Comparison of ENCODE assay signal across 8 cellular contexts in genomic region chr2:238370482-238371372, GRCh38. TPM values are rescaled to one million over a fixed set of nuclear protein-coding genes. Genes with fewer than 3 reads are reported as not detected.
DNase-seq lines count a peak whose midpoint lies in the region; ATAC-seq, FAIRE-seq and TF ChIP-seq lines count a peak whose summit lies in the region.

No MANE protein-coding gene starts in this region.

- H3K9me3 ChIP-seq in neural progenitor cell (ENCODE audit: low read depth) (no peaks in the 10 kb centered on the region), transverse colon (no peaks in the 10 kb centered on the region)

- no peak overlapping the region for H3K27ac Mint-ChIP-seq in activated CD8-positive, alpha-beta T cell treated with anti-CD3 and anti-CD28 coated beads for 36 hours
- H3K27ac Mint-ChIP-seq in neural progenitor cell, result no peak overlapping the region

- H3K79me2 ChIP-seq in neural progenitor cell (ENCODE audit: low read depth), result no peaks in the 10 kb centered on the region

- peak; percentile 85 for DNase-seq in AG08395 (ENCODE audit: low spot score)
- DNase-seq in GM12892 (ENCODE audit: insufficient read length), result no peak
- peak; percentile 25 for DNase-seq in NCI-H446 treated with DMSO at 0.1 percent for 48 hours (lab: John Stamatoyannopoulos, UW)
- DNase-seq in activated CD8-positive, alpha-beta T cell treated with anti-CD3 and anti-CD28 coated beads for 36 hours, result peak; percentile 76
- peak; percentile 77 to 86 for DNase-seq in erythroblast (lab: John Stamatoyannopoulos, UW)
- peak; percentile 76 for DNase-seq in neural progenitor cell (ENCODE audit: low spot score)
- DNase-seq in transverse colon, result peak; percentile 67

- TF ChIP-seq POLR2A in GM12892 (IDR thresholded peaks at IDR 0.05; ENCODE audit: low read depth, low read length), result no peak
- no peak for TF ChIP-seq POLR2A in erythroblast (IDR thresholded peaks at IDR 0.05; ENCODE audit: low read length)
- no peak for TF ChIP-seq POLR2A in transverse colon (IDR thresholded peaks at IDR 0.05)

- H3K36me3 Mint-ChIP-seq in activated CD8-positive, alpha-beta T cell treated with anti-CD3 and anti-CD28 coated beads for 36 hours (ENCODE audit: low read depth), result peaks cover 2% of the 10 kb centered on the region
- H3K36me3 Mint-ChIP-seq in neural progenitor cell, result peaks cover 4% of the 10 kb centered on the region

- CTCF ChIA-PET in activated CD8-positive, alpha-beta T cell treated with anti-CD3 and anti-CD28 coated beads for 36 hours (lab: Charles Lee), result interaction anchor here (0.6 to 4.2 kb wide), 40 partner anchors 8 to 414 kb away, joined by 3 to 37 read pairs (median 4); no protein-coding TSS in a partner anchor

- H4K20me1 ChIP-seq in neural progenitor cell (ENCODE audit: low read depth), result peaks cover 3% of the 10 kb centered on the region

- H2AFZ ChIP-seq in neural progenitor cell (replicated peaks), result no peak overlapping the region

- no peak overlapping the region for H3K4me2 ChIP-seq in neural progenitor cell

- H3K27ac ChIP-seq in neural progenitor cell (no peak overlapping the region), transverse colon (no peak overlapping the region)

- peak; percentile 95 for ATAC-seq in activated CD8-positive, alpha-beta T cell treated with anti-CD3 and anti-CD28 coated beads for 36 hours
- no peak for ATAC-seq in GM18519 (IDR thresholded peaks at IDR 0.05; ENCODE audit: low FRiP score, unreplicated experiment)

- in situ Hi-C loops in transverse colon (cut with MboI; ENCODE audit: low pct_ligation_motif_present in 1 of 4, low pct_unique_long_range_greater_than_20kb in 1 of 4, low sequenced_read_pairs in 3 of 4), result loop anchor here in 3 of 4 donors (25.0 kb wide), 2 partner anchors 417 to 567 kb away; no protein-coding TSS in a partner anchor

- POLR2A ChIA-PET in activated CD8-positive, alpha-beta T cell treated with anti-CD3 and anti-CD28 coated beads for 36 hours (lab: Charles Lee), result interaction anchor here (0.7 to 1.2 kb wide), 3 partner anchors 10 to 90 kb away, joined by 3 to 4 read pairs (median 3); no protein-coding TSS in a partner anchor

- peak; percentile 87 for TF ChIP-seq CTCF in activated CD8-positive, alpha-beta T cell treated with anti-CD3 and anti-CD28 coated beads for 36 hours (IDR thresholded peaks at IDR 0.05)
- TF ChIP-seq CTCF in neural progenitor cell (IDR thresholded peaks at IDR 0.05), result peak; percentile 76
- peak; percentile 68 to 79 (median 72) for TF ChIP-seq CTCF in transverse colon (IDR thresholded peaks at IDR 0.05)

- no peak for TF ChIP-seq EP300 in transverse colon (IDR thresholded peaks at IDR 0.05; ENCODE audit: low read depth)

- H3K27me3 Mint-ChIP-seq in activated CD8-positive, alpha-beta T cell treated with anti-CD3 and anti-CD28 coated beads for 36 hours, result no peaks in the 10 kb centered on the region
- H3K27me3 Mint-ChIP-seq in neural progenitor cell (ENCODE audit: insufficient read depth, low read depth), result peaks cover 3% of the 10 kb centered on the region

- H3K9me3 Mint-ChIP-seq in activated CD8-positive, alpha-beta T cell treated with anti-CD3 and anti-CD28 coated beads for 36 hours, result peaks cover 2% of the 10 kb centered on the region
- peaks cover 14% of the 10 kb centered on the region for H3K9me3 Mint-ChIP-seq in neural progenitor cell

- 42 to 43% methylated on average over 8 to 15 of the region's 15 CpGs for WGBS in transverse colon (ENCODE audit: low coverage in 1 of 2), 2 donors

- no peak overlapping the region for H3K4me3 ChIP-seq in neural progenitor cell
- no peak overlapping the region for H3K4me3 ChIP-seq in transverse colon

- no peak overlapping the region for H3K9ac ChIP-seq in neural progenitor cell

- H3K4me3 Mint-ChIP-seq in activated CD8-positive, alpha-beta T cell treated with anti-CD3 and anti-CD28 coated beads for 36 hours, result no peak overlapping the region
- H3K4me3 Mint-ChIP-seq in neural progenitor cell, result no peak overlapping the region

- peaks cover 9% of the 10 kb centered on the region for H3F3A ChIP-seq in neural progenitor cell (ENCODE audit: low read depth)

- no peaks in the 10 kb centered on the region for H3K4me1 ChIP-seq in neural progenitor cell
- H3K4me1 ChIP-seq in transverse colon, result no peaks in the 10 kb centered on the region

- H3K36me3 ChIP-seq in neural progenitor cell (no peaks in the 10 kb centered on the region), transverse colon (no peaks in the 10 kb centered on the region)

- peaks cover 3% of the 10 kb centered on the region for H3K4me1 Mint-ChIP-seq in activated CD8-positive, alpha-beta T cell treated with anti-CD3 and anti-CD28 coated beads for 36 hours (ENCODE audit: low read depth)
- H3K4me1 Mint-ChIP-seq in neural progenitor cell, result peaks cover 3% of the 10 kb centered on the region

- peak; percentile 58 for FAIRE-seq in GM12892 (lab: Jason Lieb, UNC)

- H3K27me3 ChIP-seq in neural progenitor cell (no peaks in the 10 kb centered on the region), transverse colon (no peaks in the 10 kb centered on the region)

- intact Hi-C loops in activated CD8-positive, alpha-beta T cell treated with anti-CD3 and anti-CD28 coated beads for 36 hours (cut with micrococcal nuclease), result loop anchor here (5.0 to 10.0 kb wide), 3 partner anchors 54 to 414 kb away; partner anchors contain the start of gene ASB1
- intact Hi-C loops in transverse colon (cut with DNase I; ENCODE audit: low total_unique reads), result no loop called here

RNA-seq across cellular contexts. Expression of gene TRAF3IP1, which starts 50.4 kb away (rescaled TPM):
- 5.5 TPM for polyA plus RNA-seq in GM12892 (2012; ENCODE audit: missing spikeins)
- total RNA-seq in activated CD8-positive, alpha-beta T cell treated with anti-CD3 and anti-CD28 coated beads for 36 hours, result 1 to 10 TPM; 7.1 to 7.9 TPM
- total RNA-seq in neural progenitor cell (ENCODE audit: low replicate concordance), result 8.5 and 11.2 TPM in 2 replicates
- total RNA-seq in transverse colon, result 10 to 100 TPM in 3 of 4 donors, 1 to 10 TPM in 1; 1.1 to 14.1 (median 10.4) TPM

RNA-seq across cellular contexts. Expression of gene ASB1, which starts 56.0 kb away (rescaled TPM):
- 8.9 TPM for polyA plus RNA-seq in GM12892 (2012; ENCODE audit: missing spikeins)
- 10 to 100 TPM; 39.8 to 48.1 TPM for total RNA-seq in activated CD8-positive, alpha-beta T cell treated with anti-CD3 and anti-CD28 coated beads for 36 hours
- total RNA-seq in neural progenitor cell (ENCODE audit: low replicate concordance) (22.1 and 29.2 TPM in 2 replicates), transverse colon (10 to 100 TPM in 3 of 4 donors, 1 to 10 TPM in 1; 9.4 to 48.3 (median 17.2) TPM)
